ENCODE assay signal across 8 cellular contexts in genomic region chr11:48013269-48013901, GRCh38. TPM values are rescaled to one million over a fixed set of nuclear protein-coding genes. Genes with fewer than 3 reads are reported as not detected.
DNase-seq lines count a peak whose midpoint lies in the region; ATAC-seq and TF ChIP-seq lines count a peak whose summit lies in the region.

No MANE protein-coding gene starts in this region.

- DNase-seq in CD1c-positive myeloid dendritic cell (ENCODE audit: extremely low spot score) (peak; percentile 43), HuH-7.5 (ENCODE audit: low spot score) (peak; percentile 45), left cardiac atrium (no peak), thyroid gland (peak; percentile 98 to 99), inferior parietal cortex (ENCODE audit: extremely low spot score) (no peak)
- DNase-seq in activated CD4-positive, alpha-beta T cell treated with anti-CD3 and anti-CD28 coated beads, Interleukin-2, amount 10 ng/mL, durations not matched to agents 24 days and 14 days: peak; percentile 82

- peak overlapping the region; percentile 56 for H3K4me3 Mint-ChIP-seq in activated CD4-positive, alpha-beta T cell treated with anti-CD3 and anti-CD28 coated beads, Interleukin-2, amount 10 ng/mL, durations not matched to agents 24 days and 14 days

- peak in 1 of 6 experiments; percentile 2 for TF ChIP-seq CTCF in thyroid gland (IDR thresholded peaks at IDR 0.05)

- H3K4me3 ChIP-seq in thyroid gland (replicated peaks in 1 of 3): no peak overlapping the region

- peaks cover 3% of the 10 kb centered on the region for H3K9me3 Mint-ChIP-seq in activated CD4-positive, alpha-beta T cell treated with anti-CD3 and anti-CD28 coated beads, Interleukin-2, amount 10 ng/mL, durations not matched to agents 24 days and 14 days

- H3K27ac ChIP-seq in thyroid gland: peak overlapping the region; percentile 81 to 84 (median 82)

- no peaks in the 10 kb centered on the region for H3K27me3 Mint-ChIP-seq in activated CD4-positive, alpha-beta T cell treated with anti-CD3 and anti-CD28 coated beads, Interleukin-2, amount 10 ng/mL, durations not matched to agents 24 days and 14 days

- ATAC-seq in GM19468 (IDR thresholded peaks at IDR 0.05; ENCODE audit: extremely low read depth, unreplicated experiment) (peak; percentile 52), left cardiac atrium (peak; percentile 27 to 35), HG03521 (IDR thresholded peaks at IDR 0.05; ENCODE audit: unreplicated experiment) (no peak)

- intact Hi-C loops in activated CD4-positive, alpha-beta T cell treated with anti-CD3 and anti-CD28 coated beads, Interleukin-2, amount 10 ng/mL, durations not matched to agents 24 days and 14 days (cut with micrococcal nuclease): loop anchor here (1.0 kb wide), 2 partner anchors 8 to 96 kb away; no protein-coding TSS in a partner anchor
- intact Hi-C loops in left cardiac atrium (cut with DNase I) (no loop called here), thyroid gland (cut with DNase I) (no loop called here)

- H3K36me3 Mint-ChIP-seq in activated CD4-positive, alpha-beta T cell treated with anti-CD3 and anti-CD28 coated beads, Interleukin-2, amount 10 ng/mL, durations not matched to agents 24 days and 14 days (ENCODE audit: low read depth): peaks cover 29% of the 10 kb centered on the region

- 47 to 51% methylated on average over 5 to 8 of the region's 8 CpGs for WGBS in thyroid gland, 2 donors

- H3K4me1 Mint-ChIP-seq in activated CD4-positive, alpha-beta T cell treated with anti-CD3 and anti-CD28 coated beads, Interleukin-2, amount 10 ng/mL, durations not matched to agents 24 days and 14 days: peaks cover 83% of the 10 kb centered on the region

- no peaks in the 10 kb centered on the region for H3K36me3 ChIP-seq in thyroid gland

- H3K27ac Mint-ChIP-seq in activated CD4-positive, alpha-beta T cell treated with anti-CD3 and anti-CD28 coated beads, Interleukin-2, amount 10 ng/mL, durations not matched to agents 24 days and 14 days: peak overlapping the region; percentile 98

- no peaks in the 10 kb centered on the region for H3K9me3 ChIP-seq in thyroid gland

- peaks cover 53 to 67% of the 10 kb centered on the region in 2 donors for H3K4me1 ChIP-seq in thyroid gland

- peak in 1 of 2 donors; percentile 56 for TF ChIP-seq POLR2A in thyroid gland (IDR thresholded peaks at IDR 0.05)

- H3K27me3 ChIP-seq in thyroid gland: no peaks in the 10 kb centered on the region

RNA-seq across cellular contexts. Expression of gene PTPRJ, which starts 33.0 kb away (rescaled TPM):
- 51.3 and 52.2 TPM in 2 replicates for total RNA-seq in activated CD4-positive, alpha-beta T cell treated with anti-CD3 and anti-CD28 coated beads, Interleukin-2, amount 10 ng/mL, durations not matched to agents 24 days and 14 days
- total RNA-seq in left cardiac atrium: 1 to 10 TPM; 6.7 TPM
- 10 to 100 TPM; 45.4 to 81.9 (median 58.6) TPM for total RNA-seq in thyroid gland

Comparison
In these comparisons a context has a peak if more than half of its experiments do, and no peak if none do; other contexts are left out.
1. DNase-seq: peak in CD1c-positive myeloid dendritic cell (single experiment), HuH-7.5 (single experiment), activated CD4-positive, alpha-beta T cell treated with anti-CD3 and anti-CD28 coated beads, Interleukin-2, amount 10 ng/mL, durations not matched to agents 24 days and 14 days (single experiment) and thyroid gland (2 of 2); none in left cardiac atrium (single experiment) and inferior parietal cortex (single experiment).